ENCODE assay signal across 18 cellular contexts in genomic region chr22:46894081-46894671, GRCh38.
A peak's percentile ranks its signal among the peaks of the same experiment; 100 is the strongest.
DNase-seq lines count a peak whose midpoint lies in the region; ATAC-seq, FAIRE-seq and TF ChIP-seq lines count a peak whose summit lies in the region.
"Had no signal": no experiment of that assay in that cellular context is flagged by ENCODE, and none has a peak within 500 bp of the region (broad histone marks: within the 10 kb centered on the region; RNA-seq: fewer than 3 reads in every experiment).

No MANE protein-coding gene starts in this region.

- H3K4me1 ChIP-seq in kidney (ENCODE audit: control insufficient read depth in 1 of 2, insufficient read depth in 1 of 2, low read depth in 1 of 2, low read length in 2 of 2) = no peaks in the 10 kb centered on the region
- H3K4me1 ChIP-seq in sigmoid colon = peaks cover 0 to 18% (median 14%) of the 10 kb centered on the region in 4 donors
- H3K4me1 ChIP-seq: parathyroid adenoma had no signal

- in situ Hi-C loops in ACHN (cut with HindIII; ENCODE audit: low pct_ligation_motif_present, low pct_unique_long_range_greater_than_20kb, low sequenced_read_pairs) = no loop called here

- no peak overlapping the region for H3K9ac ChIP-seq in kidney (ENCODE audit: low read length in 2 of 2)
- H3K9ac ChIP-seq: parathyroid adenoma had no signal

- no peak overlapping the region for H3K27ac ChIP-seq in CD4-positive, alpha-beta T cell (ENCODE audit: low read depth, low read length)
- H3K27ac ChIP-seq in dorsolateral prefrontal cortex (peak overlapping the region in 36 of 59 donors; percentile 2 to 77 (median 40)), kidney (ENCODE audit: low read depth in 2 of 2, low read length in 2 of 2) (no peak overlapping the region), sigmoid colon (peak overlapping the region in 3 of 4 donors; percentile 7 to 42 (median 40))
- H3K27ac ChIP-seq: parathyroid adenoma had no signal

- H3K27me3 ChIP-seq in CD4-positive, alpha-beta T cell (ENCODE audit: control insufficient read depth, insufficient read depth, low read length) = no peaks in the 10 kb centered on the region
- H3K27me3 ChIP-seq in dorsolateral prefrontal cortex (no peaks in the 10 kb centered on the region), sigmoid colon (no peaks in the 10 kb centered on the region)

- TF ChIP-seq EP300 in sigmoid colon (IDR thresholded peaks at IDR 0.05) = no peak

- no peak for DNase-seq in CD4-positive, alpha-beta T cell
- DNase-seq in dorsolateral prefrontal cortex (peak in 2 of 10 donors; percentile 38 to 45), kidney (peak; percentile 48), sigmoid colon (no peak), ACHN (no peak), NCI-H1105 treated with DMSO at 0.1 percent for 48 hours (lab: John Stamatoyannopoulos, UW) (no peak)
- no peak for DNase-seq in activated CD4-positive, alpha-beta T cell treated with anti-CD3 and anti-CD28 coated beads, Interleukin-2, amount 50 U/mL, for 4 hours
- DNase-seq in activated T-helper 2 cell treated with anti-CD3 and anti-CD28 coated beads, Interferon-gamma antibody, Interleukin-2, Interleukin-4, amounts not matched to agents 10 μg/mL and 5 μg/mL and 100 μg/mL, durations not matched to agents 14 hours and 24 hours and 36 hours (ENCODE audit: low spot score) = no peak
- DNase-seq: activated CD4-positive, alpha-beta T cell treated with anti-CD3 and anti-CD28 coated beads, Interleukin-2, amount 10 ng/mL, durations not matched to agents 24 days and 14 days; effector memory CD8-positive, alpha-beta T cell; NCI-H2227 treated with DMSO at 0.1 percent for 48 hours; T-cell had no signal

- H3K4me3 ChIP-seq in dorsolateral prefrontal cortex (no peak overlapping the region), kidney (ENCODE audit: low read length in 2 of 2) (no peak overlapping the region), sigmoid colon (no peak overlapping the region)
- H3K4me3 ChIP-seq: lung had no signal

- H3K36me3 ChIP-seq in kidney (ENCODE audit: control insufficient read depth in 1 of 2, insufficient read depth in 2 of 2, low read length in 2 of 2) (peaks cover 0 to 4% of the 10 kb centered on the region in 2 donors), sigmoid colon (no peaks in the 10 kb centered on the region)

- no peaks in the 10 kb centered on the region for H3K9me3 ChIP-seq in CD4-positive, alpha-beta T cell (ENCODE audit: control insufficient read depth, low read length)
- no peaks in the 10 kb centered on the region for H3K9me3 ChIP-seq in kidney (ENCODE audit: control insufficient read depth in 1 of 2, low read length in 2 of 2)
- no peaks in the 10 kb centered on the region for H3K9me3 ChIP-seq in sigmoid colon

- H3K4me3 Mint-ChIP-seq in CD4-positive, alpha-beta T cell = no peak overlapping the region
- no peak overlapping the region for H3K4me3 Mint-ChIP-seq in activated T-helper 2 cell treated with anti-CD3 and anti-CD28 coated beads, Interferon-gamma antibody, Interleukin-2, Interleukin-4, amounts not matched to agents 10 μg/mL and 5 μg/mL and 100 μg/mL, durations not matched to agents 14 hours and 24 hours and 36 hours (ENCODE audit: low read depth)
- H3K4me3 Mint-ChIP-seq: activated CD4-positive, alpha-beta T cell treated with anti-CD3 and anti-CD28 coated beads, Interleukin-2, amount 10 ng/mL, durations not matched to agents 24 days and 14 days; activated T-helper 1 cell treated with anti-CD3 and anti-CD28 coated beads, Interleukin-12 subunit alpha, Interleukin-12 subunit beta, Interleukin-2, Interleukin-4 antibody, amounts not matched to agents 30 ng/mL and 10 ng/mL and 1 ng/mL, durations not matched to agents 14 hours and 24 hours and 36 hours; effector memory CD8-positive, alpha-beta T cell; T-cell had no signal

- no peak for TF ChIP-seq CTCF in CD4-positive, alpha-beta T cell (IDR thresholded peaks at IDR 0.05)
- TF ChIP-seq CTCF in dorsolateral prefrontal cortex (IDR thresholded peaks at IDR 0.05 in 54 of 56, conservative IDR thresholded peaks at IDR 0.05 in 2 of 56; ENCODE audit: low read depth in 1 of 56, partially characterized antibody in 56 of 56) (no peak), kidney (IDR thresholded peaks at IDR 0.05; ENCODE audit: borderline replicate concordance, extremely low read depth, insufficient read depth) (no peak), sigmoid colon (IDR thresholded peaks at IDR 0.05) (no peak)

- no peaks in the 10 kb centered on the region for H3K9me3 Mint-ChIP-seq in CD4-positive, alpha-beta T cell
- H3K9me3 Mint-ChIP-seq in activated T-helper 2 cell treated with anti-CD3 and anti-CD28 coated beads, Interferon-gamma antibody, Interleukin-2, Interleukin-4, amounts not matched to agents 10 μg/mL and 5 μg/mL and 100 μg/mL, durations not matched to agents 14 hours and 24 hours and 36 hours = no peaks in the 10 kb centered on the region
- H3K9me3 Mint-ChIP-seq: activated CD4-positive, alpha-beta T cell treated with anti-CD3 and anti-CD28 coated beads, Interleukin-2, amount 10 ng/mL, durations not matched to agents 24 days and 14 days; activated T-helper 1 cell treated with anti-CD3 and anti-CD28 coated beads, Interleukin-12 subunit alpha, Interleukin-12 subunit beta, Interleukin-2, Interleukin-4 antibody, amounts not matched to agents 30 ng/mL and 10 ng/mL and 1 ng/mL, durations not matched to agents 14 hours and 24 hours and 36 hours; effector memory CD8-positive, alpha-beta T cell; T-cell had no signal

- no peak for ATAC-seq in CD4-positive, alpha-beta T cell (ENCODE audit: poor library complexity)
- ATAC-seq: effector memory CD8-positive, alpha-beta T cell; T-cell had no signal

- H3K27ac Mint-ChIP-seq in CD4-positive, alpha-beta T cell = peak overlapping the region; percentile 16
- H3K27ac Mint-ChIP-seq in activated T-helper 2 cell treated with anti-CD3 and anti-CD28 coated beads, Interferon-gamma antibody, Interleukin-2, Interleukin-4, amounts not matched to agents 10 μg/mL and 5 μg/mL and 100 μg/mL, durations not matched to agents 14 hours and 24 hours and 36 hours = no peak overlapping the region
- H3K27ac Mint-ChIP-seq: activated CD4-positive, alpha-beta T cell treated with anti-CD3 and anti-CD28 coated beads, Interleukin-2, amount 10 ng/mL, durations not matched to agents 24 days and 14 days; activated T-helper 1 cell treated with anti-CD3 and anti-CD28 coated beads, Interleukin-12 subunit alpha, Interleukin-12 subunit beta, Interleukin-2, Interleukin-4 antibody, amounts not matched to agents 30 ng/mL and 10 ng/mL and 1 ng/mL, durations not matched to agents 14 hours and 24 hours and 36 hours; T-cell had no signal

- H3K36me3 Mint-ChIP-seq in CD4-positive, alpha-beta T cell (ENCODE audit: low read depth) = peaks cover 78% of the 10 kb centered on the region
- peaks cover 30% of the 10 kb centered on the region for H3K36me3 Mint-ChIP-seq in activated T-helper 2 cell treated with anti-CD3 and anti-CD28 coated beads, Interferon-gamma antibody, Interleukin-2, Interleukin-4, amounts not matched to agents 10 μg/mL and 5 μg/mL and 100 μg/mL, durations not matched to agents 14 hours and 24 hours and 36 hours (ENCODE audit: low read depth)

- no peak for FAIRE-seq in kidney (lab: Jason Lieb, UNC)
- FAIRE-seq: astrocyte, G401.6, HTR-8/SVneo had no signal

- 79 to 85% methylated on average over 12 of the region's 12 CpGs for WGBS in sigmoid colon, 2 donors

- POLR2A ChIA-PET in CD4-positive, alpha-beta T cell (lab: Charles Lee) = no interaction called here

- H3K4me1 Mint-ChIP-seq in CD4-positive, alpha-beta T cell (ENCODE audit: low read depth) = peaks cover 10% of the 10 kb centered on the region
- H3K4me1 Mint-ChIP-seq in activated T-helper 2 cell treated with anti-CD3 and anti-CD28 coated beads, Interferon-gamma antibody, Interleukin-2, Interleukin-4, amounts not matched to agents 10 μg/mL and 5 μg/mL and 100 μg/mL, durations not matched to agents 14 hours and 24 hours and 36 hours (ENCODE audit: low read depth) = peaks cover 3% of the 10 kb centered on the region

- no peaks in the 10 kb centered on the region for H3K27me3 Mint-ChIP-seq in CD4-positive, alpha-beta T cell
- H3K27me3 Mint-ChIP-seq in activated T-helper 2 cell treated with anti-CD3 and anti-CD28 coated beads, Interferon-gamma antibody, Interleukin-2, Interleukin-4, amounts not matched to agents 10 μg/mL and 5 μg/mL and 100 μg/mL, durations not matched to agents 14 hours and 24 hours and 36 hours (ENCODE audit: low read depth) = no peaks in the 10 kb centered on the region
- H3K27me3 Mint-ChIP-seq: activated CD4-positive, alpha-beta T cell treated with anti-CD3 and anti-CD28 coated beads, Interleukin-2, amount 10 ng/mL, durations not matched to agents 24 days and 14 days; effector memory CD8-positive, alpha-beta T cell; T-cell had no signal

- no peak for TF ChIP-seq POLR2A in sigmoid colon (IDR thresholded peaks at IDR 0.05)

- intact Hi-C loops in CD4-positive, alpha-beta T cell (cut with DNase I, micrococcal nuclease) = no loop called here
- intact Hi-C loops in dorsolateral prefrontal cortex (cut with DNase I) (no loop called here), kidney (cut with DNase I) (no loop called here), sigmoid colon (cut with DNase I) (no loop called here)
- intact Hi-C loops in activated T-helper 2 cell treated with anti-CD3 and anti-CD28 coated beads, Interferon-gamma antibody, Interleukin-2, Interleukin-4, amounts not matched to agents 10 μg/mL and 5 μg/mL and 100 μg/mL, durations not matched to agents 14 hours and 24 hours and 36 hours (cut with micrococcal nuclease) = no loop called here

- CTCF ChIA-PET in CD4-positive, alpha-beta T cell (lab: Charles Lee) = no interaction called here

Comparison
In these comparisons a context has a peak if more than half of its experiments do, and no peak if none do; other contexts are left out.
1. H3K27ac ChIP-seq: peak in dorsolateral prefrontal cortex (36 of 59) and sigmoid colon (3 of 4); none in CD4-positive, alpha-beta T cell (single experiment) and kidney (0 of 2).